Comparison of ENCODE assay signal across 8 cellular contexts in genomic region chr5:151772029-151772867, GRCh38. TPM values are rescaled to one million over a fixed set of nuclear protein-coding genes. Genes with fewer than 3 reads are reported as not detected.
DNase-seq lines count a peak whose midpoint lies in the region; ATAC-seq, FAIRE-seq and TF ChIP-seq lines count a peak whose summit lies in the region.

No MANE protein-coding gene starts in this region.

- H3K27me3 ChIP-seq in AG04450 (ENCODE audit: control insufficient read depth, insufficient read depth, low read length) = no peaks in the 10 kb centered on the region
- H3K27me3 ChIP-seq in osteoblast (ENCODE audit: insufficient read depth, low read length) = no peaks in the 10 kb centered on the region
- H3K27me3 ChIP-seq in upper lobe of right lung = no peaks in the 10 kb centered on the region

- H3K9me3 ChIP-seq in AG04450 (ENCODE audit: control insufficient read depth, insufficient read depth, low read length) = no peaks in the 10 kb centered on the region
- no peaks in the 10 kb centered on the region for H3K9me3 ChIP-seq in osteoblast (ENCODE audit: low read depth, low read length)
- no peaks in the 10 kb centered on the region for H3K9me3 ChIP-seq in upper lobe of right lung

- peak; percentile 58 for FAIRE-seq in GM18507 (lab: Jason Lieb, UNC)

- POLR2A ChIA-PET in AG04450 (lab: Yijun Ruan, JAX) = interaction anchor here (0.6 to 2.6 kb wide), 20 partner anchors 8 to 325 kb away, joined by 3 to 28 read pairs (median 6); partner anchors contain the start of genes ATOX1, SLC36A1 and SPARC

- H3K27ac ChIP-seq in AG04450 (ENCODE audit: low read depth, low read length) = peak overlapping the region; percentile 80
- H3K27ac ChIP-seq in osteoblast (ENCODE audit: low read depth, low read length) = peak overlapping the region; percentile 74
- H3K27ac ChIP-seq in upper lobe of right lung = peak overlapping the region; percentile 90

- H3K79me2 ChIP-seq in osteoblast (ENCODE audit: insufficient read depth, low read length) = peaks cover 54% of the 10 kb centered on the region

- H3K36me3 ChIP-seq in osteoblast (ENCODE audit: insufficient read depth, low read length) = peaks cover 7% of the 10 kb centered on the region
- no peaks in the 10 kb centered on the region for H3K36me3 ChIP-seq in upper lobe of right lung

- ATAC-seq in upper lobe of right lung (no peak), HG03378 (IDR thresholded peaks at IDR 0.05; ENCODE audit: unreplicated experiment) (no peak)

- H3K4me1 ChIP-seq in osteoblast (ENCODE audit: insufficient read depth, low read length) (peaks cover 35% of the 10 kb centered on the region), upper lobe of right lung (peaks cover 50% of the 10 kb centered on the region)

- peak overlapping the region; percentile 73 for H2AFZ ChIP-seq in osteoblast (ENCODE audit: low read length)

- H3K4me3 ChIP-seq in AG04450 (ENCODE audit: low read depth, low read length) (peak overlapping the region; percentile 91), osteoblast (ENCODE audit: insufficient read depth, low read length) (peak overlapping the region; percentile 87), upper lobe of right lung (peak overlapping the region; percentile 86)

- peak overlapping the region; percentile 93 for H3K4me2 ChIP-seq in osteoblast (ENCODE audit: insufficient read depth, low read length)

- peaks cover 47% of the 10 kb centered on the region for H4K20me1 ChIP-seq in osteoblast (ENCODE audit: insufficient read depth, low read length)

- CTCF ChIA-PET in AG04450 (lab: Charles Lee) = interaction anchor here (1.1 to 2.6 kb wide), 7 partner anchors 9 to 370 kb away, joined by 3 to 17 read pairs (median 6); no protein-coding TSS in a partner anchor

- no peak for DNase-seq in AG04450 (ENCODE audit: low read depth, low spot score)
- DNase-seq in GM18507 (ENCODE audit: extremely low spot score, insufficient read length, low read depth) = no peak
- peak; percentile 7 for DNase-seq in NCI-H2227 treated with DMSO at 0.1 percent for 48 hours (lab: John Stamatoyannopoulos, UW)
- peak; percentile 18 for DNase-seq in activated gamma-delta T cell (lab: John Stamatoyannopoulos, UW)
- DNase-seq in germinal center (ENCODE audit: low spot score) = peak; percentile 40
- peak; percentile 84 for DNase-seq in osteoblast (ENCODE audit: insufficient read length, low spot score, missing footprints)
- DNase-seq in upper lobe of right lung = peak; percentile 71

- intact Hi-C loops in upper lobe of right lung (cut with DNase I) = no loop called here

- TF ChIP-seq CTCF in AG04450 (IDR thresholded peaks at IDR 0.05; ENCODE audit: low read depth, low read length) = no peak
- TF ChIP-seq CTCF in osteoblast (IDR thresholded peaks at IDR 0.05; ENCODE audit: extremely low read depth, low read depth, low read length) = no peak
- no peak for TF ChIP-seq CTCF in upper lobe of right lung (IDR thresholded peaks at IDR 0.05)

RNA-seq across cellular contexts. Expression of gene G3BP1, which starts 0.5 kb away (rescaled TPM):
- 87.7 and 101 TPM in 2 replicates for polyA plus RNA-seq in AG04450 (2011; rRNA removed)
- polyA minus RNA-seq in AG04450 (2011; rRNA and poly(A)+ RNA removed) = 177 and 215 TPM in 2 replicates
- total RNA-seq in osteoblast = 121 and 145 TPM in 2 replicates
- 158 TPM for total RNA-seq in upper lobe of right lung

RNA-seq across cellular contexts. Expression of gene ATOX1, which starts 13.8 kb away (rescaled TPM):
- polyA plus RNA-seq in AG04450 (2011; rRNA removed) = 138 and 164 TPM in 2 replicates
- 111 and 133 TPM in 2 replicates for polyA minus RNA-seq in AG04450 (2011; rRNA and poly(A)+ RNA removed)
- total RNA-seq in osteoblast = 52.8 and 54.2 TPM in 2 replicates
- 62.4 TPM for total RNA-seq in upper lobe of right lung

Comparison
In these comparisons a context has a peak if more than half of its experiments do, and no peak if none do; other contexts are left out.
1. DNase-seq: peak in NCI-H2227 treated with DMSO at 0.1 percent for 48 hours (single experiment), activated gamma-delta T cell (single experiment), germinal center (single experiment), osteoblast (single experiment) and upper lobe of right lung (single experiment); none in AG04450 (single experiment) and GM18507 (single experiment).
2. Peak in every context shown above with its lines, with median percentiles within 50 percentile points of each other: H3K27ac ChIP-seq and H3K4me3 ChIP-seq.